In the genomic region with DNA sequence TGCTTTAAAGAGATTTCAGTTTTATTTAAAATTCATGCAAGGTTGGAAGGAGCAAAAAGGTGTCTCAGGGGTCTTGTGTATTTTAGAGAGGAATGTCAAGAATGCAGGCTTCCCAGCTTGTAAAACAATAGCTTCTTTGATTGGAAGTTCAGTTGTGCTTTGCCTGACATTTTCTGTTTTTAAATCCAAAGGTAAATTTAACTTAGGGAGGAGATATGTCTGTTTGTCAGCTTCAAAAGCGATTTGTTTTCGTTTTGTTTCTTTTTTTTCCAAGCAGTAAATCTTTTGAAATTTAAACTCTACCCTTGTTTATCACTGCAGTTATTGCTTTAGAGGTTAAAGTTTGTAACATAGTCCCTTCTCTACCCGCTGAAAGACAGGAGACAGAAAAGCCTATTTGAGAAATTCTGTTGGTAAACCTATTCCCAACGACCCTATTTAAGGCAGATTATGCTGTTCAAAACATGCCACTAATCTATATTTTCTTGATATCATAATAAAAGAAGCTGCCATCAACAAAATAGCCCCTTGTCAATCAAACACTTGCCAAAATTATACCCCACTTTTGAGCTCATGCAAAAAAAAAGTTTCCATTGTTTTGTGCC, we compare ENCODE assay signal across 1 cellular context.
TF ChIP-seq lines count a peak whose summit lies in the region.

No MANE protein-coding gene starts in this region.

TF ChIP-seq in HepG2, 621 proteins besides CTCF, POLR2A, EP300 and RAD21 (continued from another document and continues in another):
- TF ChIP-seq, protein P1, sequence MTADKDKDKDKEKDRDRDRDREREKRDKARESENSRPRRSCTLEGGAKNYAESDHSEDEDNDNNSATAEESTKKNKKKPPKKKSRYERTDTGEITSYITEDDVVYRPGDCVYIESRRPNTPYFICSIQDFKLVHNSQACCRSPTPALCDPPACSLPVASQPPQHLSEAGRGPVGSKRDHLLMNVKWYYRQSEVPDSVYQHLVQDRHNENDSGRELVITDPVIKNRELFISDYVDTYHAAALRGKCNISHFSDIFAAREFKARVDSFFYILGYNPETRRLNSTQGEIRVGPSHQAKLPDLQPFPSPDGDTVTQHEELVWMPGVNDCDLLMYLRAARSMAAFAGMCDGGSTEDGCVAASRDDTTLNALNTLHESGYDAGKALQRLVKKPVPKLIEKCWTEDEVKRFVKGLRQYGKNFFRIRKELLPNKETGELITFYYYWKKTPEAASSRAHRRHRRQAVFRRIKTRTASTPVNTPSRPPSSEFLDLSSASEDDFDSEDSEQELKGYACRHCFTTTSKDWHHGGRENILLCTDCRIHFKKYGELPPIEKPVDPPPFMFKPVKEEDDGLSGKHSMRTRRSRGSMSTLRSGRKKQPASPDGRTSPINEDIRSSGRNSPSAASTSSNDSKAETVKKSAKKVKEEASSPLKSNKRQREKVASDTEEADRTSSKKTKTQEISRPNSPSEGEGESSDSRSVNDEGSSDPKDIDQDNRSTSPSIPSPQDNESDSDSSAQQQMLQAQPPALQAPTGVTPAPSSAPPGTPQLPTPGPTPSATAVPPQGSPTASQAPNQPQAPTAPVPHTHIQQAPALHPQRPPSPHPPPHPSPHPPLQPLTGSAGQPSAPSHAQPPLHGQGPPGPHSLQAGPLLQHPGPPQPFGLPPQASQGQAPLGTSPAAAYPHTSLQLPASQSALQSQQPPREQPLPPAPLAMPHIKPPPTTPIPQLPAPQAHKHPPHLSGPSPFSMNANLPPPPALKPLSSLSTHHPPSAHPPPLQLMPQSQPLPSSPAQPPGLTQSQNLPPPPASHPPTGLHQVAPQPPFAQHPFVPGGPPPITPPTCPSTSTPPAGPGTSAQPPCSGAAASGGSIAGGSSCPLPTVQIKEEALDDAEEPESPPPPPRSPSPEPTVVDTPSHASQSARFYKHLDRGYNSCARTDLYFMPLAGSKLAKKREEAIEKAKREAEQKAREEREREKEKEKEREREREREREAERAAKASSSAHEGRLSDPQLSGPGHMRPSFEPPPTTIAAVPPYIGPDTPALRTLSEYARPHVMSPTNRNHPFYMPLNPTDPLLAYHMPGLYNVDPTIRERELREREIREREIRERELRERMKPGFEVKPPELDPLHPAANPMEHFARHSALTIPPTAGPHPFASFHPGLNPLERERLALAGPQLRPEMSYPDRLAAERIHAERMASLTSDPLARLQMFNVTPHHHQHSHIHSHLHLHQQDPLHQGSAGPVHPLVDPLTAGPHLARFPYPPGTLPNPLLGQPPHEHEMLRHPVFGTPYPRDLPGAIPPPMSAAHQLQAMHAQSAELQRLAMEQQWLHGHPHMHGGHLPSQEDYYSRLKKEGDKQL (CRISPR knock-in tag; IDR thresholded peaks at IDR 0.05; ENCODE audit: low read depth) = peak; percentile 96
- TF ChIP-seq ZSCAN9 (CRISPR knock-in tag; IDR thresholded peaks at IDR 0.05; ENCODE audit: borderline replicate concordance) (peak; percentile 41; the same call in 1 of the 2 replicates), TCF12 (IDR thresholded peaks at IDR 0.05) (no peak), TCF12 (CRISPR knock-in tag; IDR thresholded peaks at IDR 0.05) (peak; percentile 98; the same call in 1 of the 2 replicates), ZBTB37 (CRISPR knock-in tag; IDR thresholded peaks at IDR 0.05) (no peak), ARID2 (CRISPR knock-in tag; IDR thresholded peaks at IDR 0.05; ENCODE audit: borderline replicate concordance) (peak; percentile 26; the same call in 1 of the 2 replicates), SOX5 (CRISPR knock-in tag; IDR thresholded peaks at IDR 0.05; ENCODE audit: borderline replicate concordance) (peak; percentile 98), ZNF337 (CRISPR knock-in tag; IDR thresholded peaks at IDR 0.05; ENCODE audit: borderline replicate concordance, low read depth) (no peak), LCORL (IDR thresholded peaks at IDR 0.05) (peak; percentile 89; the same call in 1 of the 2 replicates), LCORL (CRISPR knock-in tag; IDR thresholded peaks at IDR 0.05) (peak; percentile 92), ZBTB46 (CRISPR knock-in tag; IDR thresholded peaks at IDR 0.05; ENCODE audit: borderline replicate concordance) (no peak), KDM6A (CRISPR knock-in tag; IDR thresholded peaks at IDR 0.05; ENCODE audit: low read depth) (peak; percentile 83), FOXP1 (IDR thresholded peaks at IDR 0.05) (peak; percentile 97), FOXP1 (CRISPR knock-in tag; IDR thresholded peaks at IDR 0.05) (peak; percentile 98), ARID5B (CRISPR knock-in tag; IDR thresholded peaks at IDR 0.05) (peak; percentile 99), WIZ (CRISPR knock-in tag; IDR thresholded peaks at IDR 0.05) (no peak), XRCC5 (optimal IDR thresholded peaks at IDR 0.05; ENCODE audit: low read length) (no peak), MED13 (CRISPR knock-in tag; IDR thresholded peaks at IDR 0.05) (peak; percentile 97), NAIF1 (CRISPR knock-in tag; IDR thresholded peaks at IDR 0.05; ENCODE audit: borderline replicate concordance) (peak; percentile 29; the same call in 1 of the 2 replicates), KDM5A (IDR thresholded peaks at IDR 0.05; ENCODE audit: borderline replicate concordance, low read length) (no peak), ZNF180 (CRISPR knock-in tag; IDR thresholded peaks at IDR 0.05; ENCODE audit: borderline replicate concordance, low read depth) (no peak), E2F2 (CRISPR knock-in tag; IDR thresholded peaks at IDR 0.05; ENCODE audit: borderline replicate concordance) (no peak), SP5 (CRISPR knock-in tag; IDR thresholded peaks at IDR 0.05; ENCODE audit: borderline replicate concordance, low read depth) (peak; percentile 97), KAT8 (CRISPR knock-in tag; IDR thresholded peaks at IDR 0.05) (peak; percentile 86), RFXANK (CRISPR knock-in tag; IDR thresholded peaks at IDR 0.05) (peak; percentile 32; the same call in 1 of the 2 replicates), KDM3A (CRISPR knock-in tag; IDR thresholded peaks at IDR 0.05; ENCODE audit: low read depth) (peak; percentile 65; the same call in 1 of the 2 replicates), ZSCAN30 (CRISPR knock-in tag; IDR thresholded peaks at IDR 0.05) (no peak)
- TF ChIP-seq, protein P2, sequence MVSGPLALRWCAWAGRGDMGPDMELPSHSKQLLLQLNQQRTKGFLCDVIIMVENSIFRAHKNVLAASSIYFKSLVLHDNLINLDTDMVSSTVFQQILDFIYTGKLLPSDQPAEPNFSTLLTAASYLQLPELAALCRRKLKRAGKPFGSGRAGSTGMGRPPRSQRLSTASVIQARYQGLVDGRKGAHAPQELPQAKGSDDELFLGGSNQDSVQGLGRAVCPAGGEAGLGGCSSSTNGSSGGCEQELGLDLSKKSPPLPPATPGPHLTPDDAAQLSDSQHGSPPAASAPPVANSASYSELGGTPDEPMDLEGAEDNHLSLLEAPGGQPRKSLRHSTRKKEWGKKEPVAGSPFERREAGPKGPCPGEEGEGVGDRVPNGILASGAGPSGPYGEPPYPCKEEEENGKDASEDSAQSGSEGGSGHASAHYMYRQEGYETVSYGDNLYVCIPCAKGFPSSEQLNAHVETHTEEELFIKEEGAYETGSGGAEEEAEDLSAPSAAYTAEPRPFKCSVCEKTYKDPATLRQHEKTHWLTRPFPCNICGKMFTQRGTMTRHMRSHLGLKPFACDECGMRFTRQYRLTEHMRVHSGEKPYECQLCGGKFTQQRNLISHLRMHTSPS (CRISPR knock-in tag; IDR thresholded peaks at IDR 0.05; ENCODE audit: low read depth) = no peak
- TF ChIP-seq, protein P3, sequence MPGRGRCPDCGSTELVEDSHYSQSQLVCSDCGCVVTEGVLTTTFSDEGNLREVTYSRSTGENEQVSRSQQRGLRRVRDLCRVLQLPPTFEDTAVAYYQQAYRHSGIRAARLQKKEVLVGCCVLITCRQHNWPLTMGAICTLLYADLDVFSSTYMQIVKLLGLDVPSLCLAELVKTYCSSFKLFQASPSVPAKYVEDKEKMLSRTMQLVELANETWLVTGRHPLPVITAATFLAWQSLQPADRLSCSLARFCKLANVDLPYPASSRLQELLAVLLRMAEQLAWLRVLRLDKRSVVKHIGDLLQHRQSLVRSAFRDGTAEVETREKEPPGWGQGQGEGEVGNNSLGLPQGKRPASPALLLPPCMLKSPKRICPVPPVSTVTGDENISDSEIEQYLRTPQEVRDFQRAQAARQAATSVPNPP (CRISPR knock-in tag; IDR thresholded peaks at IDR 0.05) = no peak; the same call in 1 of the 2 replicates
- TF ChIP-seq, protein P4, sequence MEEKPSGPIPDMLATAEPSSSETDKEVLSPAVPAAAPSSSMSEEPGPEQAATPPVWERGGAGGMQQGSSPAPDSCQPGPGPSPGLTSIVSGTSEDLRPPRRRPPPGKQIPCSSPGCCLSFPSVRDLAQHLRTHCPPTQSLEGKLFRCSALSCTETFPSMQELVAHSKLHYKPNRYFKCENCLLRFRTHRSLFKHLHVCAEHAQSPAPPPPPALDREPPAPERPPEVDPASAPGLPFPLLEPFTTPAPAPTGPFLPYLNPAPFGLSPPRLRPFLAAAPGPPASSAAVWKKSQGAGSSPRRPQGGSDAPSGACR (CRISPR knock-in tag; IDR thresholded peaks at IDR 0.05) = peak; percentile 55; the same call in 1 of the 2 replicates
- TF ChIP-seq, protein P5, sequence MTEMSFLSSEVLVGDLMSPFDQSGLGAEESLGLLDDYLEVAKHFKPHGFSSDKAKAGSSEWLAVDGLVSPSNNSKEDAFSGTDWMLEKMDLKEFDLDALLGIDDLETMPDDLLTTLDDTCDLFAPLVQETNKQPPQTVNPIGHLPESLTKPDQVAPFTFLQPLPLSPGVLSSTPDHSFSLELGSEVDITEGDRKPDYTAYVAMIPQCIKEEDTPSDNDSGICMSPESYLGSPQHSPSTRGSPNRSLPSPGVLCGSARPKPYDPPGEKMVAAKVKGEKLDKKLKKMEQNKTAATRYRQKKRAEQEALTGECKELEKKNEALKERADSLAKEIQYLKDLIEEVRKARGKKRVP (CRISPR knock-in tag; IDR thresholded peaks at IDR 0.05) = peak in 1 of 2 experiments; percentile 83; a peak in 2 of 4 replicates
- TF ChIP-seq, protein P6, sequence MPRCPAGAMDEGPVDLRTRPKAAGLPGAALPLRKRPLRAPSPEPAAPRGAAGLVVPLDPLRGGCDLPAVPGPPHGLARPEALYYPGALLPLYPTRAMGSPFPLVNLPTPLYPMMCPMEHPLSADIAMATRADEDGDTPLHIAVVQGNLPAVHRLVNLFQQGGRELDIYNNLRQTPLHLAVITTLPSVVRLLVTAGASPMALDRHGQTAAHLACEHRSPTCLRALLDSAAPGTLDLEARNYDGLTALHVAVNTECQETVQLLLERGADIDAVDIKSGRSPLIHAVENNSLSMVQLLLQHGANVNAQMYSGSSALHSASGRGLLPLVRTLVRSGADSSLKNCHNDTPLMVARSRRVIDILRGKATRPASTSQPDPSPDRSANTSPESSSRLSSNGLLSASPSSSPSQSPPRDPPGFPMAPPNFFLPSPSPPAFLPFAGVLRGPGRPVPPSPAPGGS (CRISPR knock-in tag; IDR thresholded peaks at IDR 0.05) = no peak
